ENCODE assay signal across 31 cellular contexts in genomic region chr9:135695642-135696041, GRCh38. TPM values are rescaled to one million over a fixed set of nuclear protein-coding genes. Genes with fewer than 3 reads are reported as not detected.
DNase-seq lines count a peak whose midpoint lies in the region; ATAC-seq, FAIRE-seq and TF ChIP-seq lines count a peak whose summit lies in the region.
"Had no signal": no experiment of that assay in that cellular context is flagged by ENCODE, and none has a peak within 500 bp of the region (broad histone marks: within the 10 kb centered on the region; RNA-seq: fewer than 3 reads in every experiment).

No MANE protein-coding gene starts in this region.

- no peak overlapping the region for H3K4me2 ChIP-seq in H1 (ENCODE audit: insufficient read depth in 1 of 2, low read depth in 2 of 2, low read length in 2 of 2)
- H3K4me2 ChIP-seq: BLaER1 had no signal

- no peak overlapping the region for H3K23ac ChIP-seq in H1 (ENCODE audit: insufficient read length)

- H2BK12ac ChIP-seq in H1 (ENCODE audit: low read depth, low read length): 0 out of 2 replicates have a peak overlapping the region, but pooled peaks have one; percentile 9

- no peak for TF ChIP-seq RAD21 in H1 (IDR thresholded peaks at IDR 0.05 in 1 of 2, conservative IDR thresholded peaks at IDR 0.05 in 1 of 2; ENCODE audit: low read depth in 2 of 2, low read length in 2 of 2)

- no peak for TF ChIP-seq EP300 in H1 (IDR thresholded peaks at IDR 0.05; ENCODE audit: borderline replicate concordance in 1 of 2, low read depth in 2 of 2, low read length in 2 of 2)

- no peak overlapping the region for H2AK5ac ChIP-seq in H1 (ENCODE audit: low read depth, low read length)

- H4K5ac ChIP-seq in H1 (ENCODE audit: insufficient read length, low read depth, low read length): no peak overlapping the region

- no peak overlapping the region for H3K18ac ChIP-seq in H1 (ENCODE audit: extremely low read depth, low read length)

- no peak overlapping the region for H2BK20ac ChIP-seq in H1 (ENCODE audit: low read length)

- H3K4ac ChIP-seq in H1 (replicated peaks; ENCODE audit: insufficient read length, low read depth, low read length): no peak overlapping the region

- no peak overlapping the region for H2BK5ac ChIP-seq in H1 (ENCODE audit: low read depth, low read length)

- 90% methylated on average over 12 of the region's 12 CpGs; no CpG with 5 or more reads in 1 of the 2 experiments for WGBS in H1 (ENCODE audit: extremely low coverage in 1 of 2, insufficient coverage in 1 of 2, insufficient read length in 1 of 2, insufficient replicate concordance in 2 of 2, low coverage in 1 of 2, low lambda C conversion rate in 2 of 2, missing lambda C conversion rate in 1 of 2), 2 experiments

- intact Hi-C loops in lower lobe of right lung (cut with DNase I): no loop called here

- no peak for TF ChIP-seq POLR2A in H1 (IDR thresholded peaks at IDR 0.05; ENCODE audit: control extremely low read depth in 1 of 2, low read depth in 2 of 2, low read length in 2 of 2)

- H2AFZ ChIP-seq in H1 (ENCODE audit: low read length): no peak overlapping the region

- peaks cover 0 to 7% of the 10 kb centered on the region in 2 experiments for H4K20me1 ChIP-seq in H1 (replicated peaks in 1 of 2; ENCODE audit: control insufficient read depth in 1 of 2, insufficient read depth in 2 of 2, low read length in 2 of 2)
- H4K20me1 ChIP-seq: BLaER1 had no signal

- no peak overlapping the region for H4K91ac ChIP-seq in H1 (replicated peaks; ENCODE audit: insufficient read length, low read length)

- no peak overlapping the region for H3K56ac ChIP-seq in H1 (replicated peaks; ENCODE audit: insufficient read length, low read depth, low read length)

- H3K36me3 ChIP-seq in H1 (ENCODE audit: control insufficient read depth in 2 of 4, insufficient read depth in 4 of 4, low read length in 3 of 4): no peaks in the 10 kb centered on the region
- no peaks in the 10 kb centered on the region for H3K36me3 ChIP-seq in lower lobe of right lung
- H3K36me3 ChIP-seq: BE2C, BLaER1 had no signal

- TF ChIP-seq CTCF in H1 (IDR thresholded peaks at IDR 0.05; ENCODE audit: control extremely low read depth in 1 of 3, insufficient read depth in 1 of 3, low read depth in 1 of 3, low read length in 3 of 3) (no peak), lower lobe of right lung (IDR thresholded peaks at IDR 0.05) (no peak)

- no peak overlapping the region for H3K14ac ChIP-seq in H1 (ENCODE audit: insufficient read length)

- no peak overlapping the region for H4K8ac ChIP-seq in H1 (ENCODE audit: extremely low read depth, insufficient read depth, low read length)

- no peaks in the 10 kb centered on the region for H3K79me1 ChIP-seq in H1 (ENCODE audit: low read depth, low read length)

- no peaks in the 10 kb centered on the region for H3K9me3 ChIP-seq in H1 (ENCODE audit: insufficient read depth in 2 of 2, low read depth in 1 of 2, low read length in 1 of 2)
- H3K9me3 ChIP-seq in lower lobe of right lung: no peaks in the 10 kb centered on the region
- H3K9me3 ChIP-seq: BE2C, BLaER1 had no signal

- FAIRE-seq in H1 (lab: Jason Lieb, UNC): no peak
- FAIRE-seq: A204.1, GM12891, GM19239 had no signal

- no peaks in the 10 kb centered on the region for H3K23me2 ChIP-seq in H1 (ENCODE audit: low read depth, low read length)

- DNase-seq in NCI-H146 (lab: John Stamatoyannopoulos, UW) (peak; percentile 53), NCI-H146 treated with DMSO at 0.1 percent for 48 hours (lab: John Stamatoyannopoulos, UW; ENCODE audit: unreplicated experiment) (no peak), NCI-H69 (lab: John Stamatoyannopoulos, UW) (peak; percentile 62), H1 (ENCODE audit: low read depth in 1 of 2, low spot score in 2 of 2) (no peak), caudate nucleus (lab: John Stamatoyannopoulos, UW) (no peak), H4 (ENCODE audit: low spot score) (no peak), lower lobe of right lung (no peak)
- DNase-seq: 8988T; ACHN; BE2C; C1 segment of cervical spinal cord; CD4-positive, CD25-positive, alpha-beta regulatory T cell; CD8-positive, alpha-beta memory T cell; COR-L47; DMS 273 treated with DMSO at 0.1 percent for 48 hours; DMS153; DMS53; DMS79; DND-41; EL; GF-D8 had no signal

- no peak overlapping the region for H3K4me3 ChIP-seq in H1 (ENCODE audit: extremely low read depth in 1 of 4, insufficient read depth in 2 of 4, low read depth in 3 of 4, low read length in 4 of 4)
- no peak overlapping the region for H3K4me3 ChIP-seq in lower lobe of right lung
- H3K4me3 ChIP-seq: BLaER1 had no signal

- no peaks in the 10 kb centered on the region for H3K79me2 ChIP-seq in H1 (ENCODE audit: control insufficient read depth in 1 of 2, insufficient read depth in 2 of 2, low read length in 2 of 2)

- POLR2A ChIA-PET in H1 (lab: Charles Lee; ENCODE audit: partially characterized antibody): interaction anchor here (0.8 kb wide), 2 partner anchors 16 to 17 kb away, joined by 3 read pairs; no protein-coding TSS in a partner anchor

- CTCF ChIA-PET in H1 (lab: Charles Lee; ENCODE audit: partially characterized antibody): interaction anchor here (1.0 to 6.6 kb wide), 5 partner anchors 12 to 427 kb away, joined by 3 to 32 read pairs (median 4); no protein-coding TSS in a partner anchor

- H2BK15ac ChIP-seq in H1 (ENCODE audit: low read length): no peak overlapping the region

- H3K27ac ChIP-seq in H1 (ENCODE audit: low read depth, low read length) (no peak overlapping the region), caudate nucleus (ENCODE audit: low read depth, low read length) (no peak overlapping the region), lower lobe of right lung (no peak overlapping the region)
- H3K27ac ChIP-seq: BLaER1 had no signal

- no peak overlapping the region for H2BK120ac ChIP-seq in H1 (replicated peaks; ENCODE audit: low read depth, low read length)

- H3K4me1 ChIP-seq in H1 (replicated peaks in 1 of 4; ENCODE audit: control insufficient read depth in 3 of 4, insufficient read depth in 4 of 4, low read length in 3 of 4): peaks cover 0 to 8% (median 0%) of the 10 kb centered on the region in 4 experiments; a peak in 2 of 7 replicates
- no peaks in the 10 kb centered on the region for H3K4me1 ChIP-seq in lower lobe of right lung
- H3K4me1 ChIP-seq: BE2C, BLaER1 had no signal

- H3K27me3 ChIP-seq in H1 (replicated peaks in 1 of 4; ENCODE audit: control insufficient read depth in 3 of 4, extremely low read depth in 1 of 4, insufficient read depth in 3 of 4, low read length in 3 of 4) (no peaks in the 10 kb centered on the region; a peak in 1 of 7 replicates), lower lobe of right lung (ENCODE audit: low read depth) (peaks cover 3% of the 10 kb centered on the region)
- H3K27me3 ChIP-seq: BE2C had no signal

- H3K9ac ChIP-seq in H1 (replicated peaks in 1 of 4; ENCODE audit: extremely low read depth in 1 of 4, low read depth in 3 of 4, low read length in 3 of 4): no peak overlapping the region
- H3K9ac ChIP-seq: BLaER1 had no signal

- no peak for ATAC-seq in lower lobe of right lung

RNA-seq across cellular contexts. Expression of gene SOHLH1, which starts 3.6 kb away (rescaled TPM):
- not detected in 2 replicates for total RNA-seq in H1 (2021; fragmentation: NEBNext Ultra II Directional; extraction: Animal tissue kit (Norgen Biotek cat#: 25700))
- 0.05 and 0.11 TPM in 2 replicates for polyA plus RNA-seq in H1 (2011; rRNA removed)
- not detected for polyA plus RNA-seq in H1 (2011; cell fraction: cytosol; rRNA removed)
- polyA plus RNA-seq in H1 (2011; cell fraction: nucleus; rRNA removed): 0.36 TPM
- polyA plus RNA-seq in H1 (2012, experiment 1 of 2): not detected in 4 replicates
- not detected for polyA plus RNA-seq in H1 (2012, experiment 2 of 2)
- not detected for polyA plus RNA-seq in H1 (2013, experiment 1 of 2)
- not detected for polyA plus RNA-seq in H1 (2013, experiment 2 of 2)
- not detected in 2 replicates for polyA minus RNA-seq in H1 (2011; rRNA and poly(A)+ RNA removed)
- not detected for polyA minus RNA-seq in H1 (2011; cell fraction: cytosol; rRNA and poly(A)+ RNA removed)
- polyA minus RNA-seq in H1 (2011; cell fraction: nucleus; rRNA and poly(A)+ RNA removed): not detected
- total RNA-seq in H4 (2014; rRNA removed; shearing (Covaris generic)): not detected in 2 replicates
- not detected for total RNA-seq in lower lobe of right lung
- total RNA-seq: A673; CD4-positive, alpha-beta memory T cell; CD4-positive, CD25-positive, alpha-beta regulatory T cell; CD8-positive, alpha-beta memory T cell; Daoy; G401 had no signal
- polyA plus RNA-seq: AG04450; CD14-positive monocyte; CD4-positive, alpha-beta memory T cell; CD4-positive, CD25-positive, alpha-beta regulatory T cell; CD8-positive, alpha-beta memory T cell had no signal

RNA-seq across cellular contexts. Expression of gene KCNT1, which starts 6.3 kb away (rescaled TPM):
- total RNA-seq in H1 (2021; fragmentation: NEBNext Ultra II Directional; extraction: Animal tissue kit (Norgen Biotek cat#: 25700)): 0.13 and 0.44 TPM in 2 replicates
- 0.20 and 0.35 TPM in 2 replicates for polyA plus RNA-seq in H1 (2011; rRNA removed)
- polyA plus RNA-seq in H1 (2011; cell fraction: cytosol; rRNA removed): 0.19 TPM
- 1.4 TPM for polyA plus RNA-seq in H1 (2011; cell fraction: nucleus; rRNA removed)
- 0.17 to 0.41 TPM (median 0.29 TPM) in 4 replicates for polyA plus RNA-seq in H1 (2012, experiment 1 of 2)
- polyA plus RNA-seq in H1 (2012, experiment 2 of 2): 0.28 TPM
- 0.10 TPM for polyA plus RNA-seq in H1 (2013, experiment 1 of 2)
- polyA plus RNA-seq in H1 (2013, experiment 2 of 2): 0.07 TPM
- polyA minus RNA-seq in H1 (2011; rRNA and poly(A)+ RNA removed): 0.32 and 0.66 TPM in 2 replicates
- not detected for polyA minus RNA-seq in H1 (2011; cell fraction: cytosol; rRNA and poly(A)+ RNA removed)
- 0.30 TPM for polyA minus RNA-seq in H1 (2011; cell fraction: nucleus; rRNA and poly(A)+ RNA removed)
- total RNA-seq in H4 (2014; rRNA removed; shearing (Covaris generic)): not detected in 2 replicates
- total RNA-seq in lower lobe of right lung: 0.35 TPM
- total RNA-seq: A673; CD4-positive, CD25-positive, alpha-beta regulatory T cell; CD8-positive, alpha-beta memory T cell; Daoy; G401 had no signal
- polyA plus RNA-seq: AG04450; CD14-positive monocyte; CD4-positive, CD25-positive, alpha-beta regulatory T cell had no signal

RNA-seq across cellular contexts. Expression of gene LCN9, which starts 32.5 kb away (rescaled TPM):
- total RNA-seq in H1 (2021; fragmentation: NEBNext Ultra II Directional; extraction: Animal tissue kit (Norgen Biotek cat#: 25700)): 3.1 and 3.7 TPM in 2 replicates
- polyA plus RNA-seq in H1 (2011; rRNA removed): 2.3 and 2.6 TPM in 2 replicates
- polyA plus RNA-seq in H1 (2011; cell fraction: cytosol; rRNA removed): 5.3 TPM
- polyA plus RNA-seq in H1 (2011; cell fraction: nucleus; rRNA removed): 47.6 TPM
- 6.5 to 8.6 TPM (median 8.0 TPM) in 4 replicates for polyA plus RNA-seq in H1 (2012, experiment 1 of 2)
- 1.1 TPM for polyA plus RNA-seq in H1 (2012, experiment 2 of 2)
- not detected for polyA plus RNA-seq in H1 (2013, experiment 1 of 2)
- 0.18 TPM for polyA plus RNA-seq in H1 (2013, experiment 2 of 2)
- 0.60 and 0.83 TPM in 2 replicates for polyA minus RNA-seq in H1 (2011; rRNA and poly(A)+ RNA removed)
- polyA minus RNA-seq in H1 (2011; cell fraction: cytosol; rRNA and poly(A)+ RNA removed): not detected
- 7.2 TPM for polyA minus RNA-seq in H1 (2011; cell fraction: nucleus; rRNA and poly(A)+ RNA removed)
- not detected in 2 replicates for total RNA-seq in H4 (2014; rRNA removed; shearing (Covaris generic))
- not detected for total RNA-seq in lower lobe of right lung
- total RNA-seq: A673; CD4-positive, alpha-beta memory T cell; CD4-positive, CD25-positive, alpha-beta regulatory T cell; CD8-positive, alpha-beta memory T cell; Daoy; G401 had no signal
- polyA plus RNA-seq: AG04450; CD14-positive monocyte; CD4-positive, alpha-beta memory T cell; CD4-positive, CD25-positive, alpha-beta regulatory T cell; CD8-positive, alpha-beta memory T cell had no signal

RNA-seq across cellular contexts. Expression of gene GLT6D1, which starts 56.3 kb away (rescaled TPM):
- 1.3 and 1.6 TPM in 2 replicates for total RNA-seq in H1 (2021; fragmentation: NEBNext Ultra II Directional; extraction: Animal tissue kit (Norgen Biotek cat#: 25700))
- polyA plus RNA-seq in H1 (2011; rRNA removed): 2.1 and 2.2 TPM in 2 replicates
- 2.5 TPM for polyA plus RNA-seq in H1 (2011; cell fraction: cytosol; rRNA removed)
- 3.9 TPM for polyA plus RNA-seq in H1 (2011; cell fraction: nucleus; rRNA removed)
- 1.2 to 1.5 TPM (median 1.4 TPM) in 4 replicates for polyA plus RNA-seq in H1 (2012, experiment 1 of 2)
- 0.66 TPM for polyA plus RNA-seq in H1 (2012, experiment 2 of 2)
- 0.06 TPM for polyA plus RNA-seq in H1 (2013, experiment 1 of 2)
- 0.07 TPM for polyA plus RNA-seq in H1 (2013, experiment 2 of 2)
- 0.71 and 1.6 TPM in 2 replicates for polyA minus RNA-seq in H1 (2011; rRNA and poly(A)+ RNA removed)
- 0.95 TPM for polyA minus RNA-seq in H1 (2011; cell fraction: cytosol; rRNA and poly(A)+ RNA removed)
- polyA minus RNA-seq in H1 (2011; cell fraction: nucleus; rRNA and poly(A)+ RNA removed): 1.00 TPM
- not detected in 2 replicates for total RNA-seq in H4 (2014; rRNA removed; shearing (Covaris generic))
- not detected for total RNA-seq in lower lobe of right lung
- total RNA-seq: A673; CD4-positive, alpha-beta memory T cell; CD4-positive, CD25-positive, alpha-beta regulatory T cell; CD8-positive, alpha-beta memory T cell; Daoy; G401 had no signal
- polyA plus RNA-seq: AG04450; CD14-positive monocyte; CD4-positive, alpha-beta memory T cell; CD4-positive, CD25-positive, alpha-beta regulatory T cell; CD8-positive, alpha-beta memory T cell had no signal

Comparison
In these comparisons a context has a peak if more than half of its experiments do, and no peak if none do; other contexts are left out.
1. DNase-seq: peak in NCI-H146 (single experiment) and NCI-H69 (single experiment); none in NCI-H146 treated with DMSO at 0.1 percent for 48 hours (single experiment), H1 (0 of 2), caudate nucleus (0 of 61), H4 (single experiment) and lower lobe of right lung (single experiment).